In genomic region chr2:1698188-1698945, GRCh38 we compare ENCODE assay signal across 21 cellular contexts. TPM values are rescaled to one million over a fixed set of nuclear protein-coding genes. Genes with fewer than 3 reads are reported as not detected.
A peak's percentile ranks its signal among the peaks of the same experiment; 100 is the strongest.
DNase-seq lines count a peak whose midpoint lies in the region; ATAC-seq and TF ChIP-seq lines count a peak whose summit lies in the region.
"Had no signal": no experiment of that assay in that cellular context is flagged by ENCODE, and none has a peak within 500 bp of the region (broad histone marks: within the 10 kb centered on the region; RNA-seq: fewer than 3 reads in every experiment).

No MANE protein-coding gene starts in this region.

- 47% methylated on average over 10 of the region's 10 CpGs for WGBS in right cardiac atrium

- intact Hi-C loops in right cardiac atrium (cut with DNase I) = no loop called here

- no peak overlapping the region for H3K9ac ChIP-seq in SK-N-MC (ENCODE audit: insufficient read length)
- H3K9ac ChIP-seq: parathyroid adenoma had no signal

- DNase-seq in DMS79 treated with DMSO at 0.1 percent for 48 hours (lab: John Stamatoyannopoulos, UW) (peak; percentile 94), SK-N-MC (ENCODE audit: low read depth, low spot score) (no peak), right cardiac atrium (no peak), osteocyte (ENCODE audit: extremely low spot score, unreplicated experiment) (no peak), activated gamma-delta T cell (lab: John Stamatoyannopoulos, UW) (no peak), DMS53 (lab: John Stamatoyannopoulos, UW) (no peak)
- DNase-seq: ACHN; activated CD8-positive, alpha-beta T cell treated with anti-CD3 and anti-CD28 coated beads for 36 hours; activated T-cell treated with anti-CD3 and anti-CD28 coated beads, Interleukin-2, amount 50 U/mL, for 72 hours; CD4-positive, CD25-positive, alpha-beta regulatory T cell; central memory CD4-positive, alpha-beta T cell; effector memory CD4-positive, alpha-beta T cell; heart right ventricle; KG1; NCI-H2171 treated with DMSO at 0.1 percent for 48 hours; RPMI8226; uterus had no signal

- no peaks in the 10 kb centered on the region for H3K36me3 ChIP-seq in SK-N-MC (ENCODE audit: insufficient read depth, low read length)
- H3K36me3 ChIP-seq: heart right ventricle, uterus had no signal

- peaks cover 4% of the 10 kb centered on the region for H3K4me1 ChIP-seq in right cardiac atrium (ENCODE audit: control insufficient read depth, insufficient read depth, low read length)
- H3K4me1 ChIP-seq: parathyroid adenoma, uterus had no signal

- peaks cover 11% of the 10 kb centered on the region for H3K36me3 Mint-ChIP-seq in osteocyte (ENCODE audit: unreplicated experiment)
- H3K36me3 Mint-ChIP-seq: CD4-positive, CD25-positive, alpha-beta regulatory T cell; stimulated activated effector memory CD8-positive, alpha-beta T cell treated with anti-CD3 and anti-CD28 coated beads, Interleukin-12 subunit alpha, Interleukin-12 subunit beta, amount 100 ng/mL, for 72 hours had no signal

- no peaks in the 10 kb centered on the region for H3K9me3 Mint-ChIP-seq in osteocyte (ENCODE audit: unreplicated experiment)
- H3K9me3 Mint-ChIP-seq: activated CD8-positive, alpha-beta T cell treated with anti-CD3 and anti-CD28 coated beads for 36 hours had no signal

- ATAC-seq in right cardiac atrium (peak; percentile 37 to 71), GM21526 (IDR thresholded peaks at IDR 0.05; ENCODE audit: low FRiP score, unreplicated experiment) (no peak), GM18502 (IDR thresholded peaks at IDR 0.05; ENCODE audit: poor library complexity, unreplicated experiment) (no peak)
- ATAC-seq: activated CD8-positive, alpha-beta T cell treated with anti-CD3 and anti-CD28 coated beads for 36 hours; activated T-cell treated with anti-CD3 and anti-CD28 coated beads, Interleukin-2, amount 50 U/mL, for 72 hours; stimulated activated effector memory CD8-positive, alpha-beta T cell treated with anti-CD3 and anti-CD28 coated beads, Interleukin-12 subunit alpha, Interleukin-12 subunit beta, amount 100 ng/mL, for 72 hours had no signal

- no peaks in the 10 kb centered on the region for H3K27me3 ChIP-seq in right cardiac atrium (ENCODE audit: control insufficient read depth, insufficient read depth)
- H3K27me3 ChIP-seq: heart right ventricle, uterus had no signal

- peak overlapping the region; percentile 6; the same call in 1 of the 2 replicates for H3K4me3 ChIP-seq in SK-N-MC
- no peak overlapping the region for H3K4me3 ChIP-seq in right cardiac atrium (ENCODE audit: low read length)
- H3K4me3 ChIP-seq: heart right ventricle, uterus had no signal

- H3K27ac ChIP-seq in SK-N-MC (peak overlapping the region; percentile 57), right cardiac atrium (ENCODE audit: low read length) (no peak overlapping the region)
- H3K27ac ChIP-seq: parathyroid adenoma, uterus had no signal

- H3K9me3 ChIP-seq in SK-N-MC (ENCODE audit: low read depth, low read length) (no peaks in the 10 kb centered on the region), right cardiac atrium (ENCODE audit: control insufficient read depth, low read length) (no peaks in the 10 kb centered on the region)
- H3K9me3 ChIP-seq: uterus had no signal

- no peaks in the 10 kb centered on the region for H3K27me3 Mint-ChIP-seq in osteocyte (ENCODE audit: unreplicated experiment)
- H3K27me3 Mint-ChIP-seq: CD4-positive, CD25-positive, alpha-beta regulatory T cell had no signal

- H3K27ac Mint-ChIP-seq in osteocyte (ENCODE audit: unreplicated experiment) = peak overlapping the region; percentile 11
- H3K27ac Mint-ChIP-seq: activated CD8-positive, alpha-beta T cell treated with anti-CD3 and anti-CD28 coated beads for 36 hours; activated T-cell treated with anti-CD3 and anti-CD28 coated beads, Interleukin-2, amount 50 U/mL, for 72 hours; CD4-positive, CD25-positive, alpha-beta regulatory T cell; stimulated activated effector memory CD8-positive, alpha-beta T cell treated with anti-CD3 and anti-CD28 coated beads, Interleukin-12 subunit alpha, Interleukin-12 subunit beta, amount 100 ng/mL, for 72 hours had no signal

- H3K4me1 Mint-ChIP-seq in osteocyte (ENCODE audit: unreplicated experiment) = peaks cover 44% of the 10 kb centered on the region
- H3K4me1 Mint-ChIP-seq: CD4-positive, CD25-positive, alpha-beta regulatory T cell; stimulated activated effector memory CD8-positive, alpha-beta T cell treated with anti-CD3 and anti-CD28 coated beads, Interleukin-12 subunit alpha, Interleukin-12 subunit beta, amount 100 ng/mL, for 72 hours had no signal

- no peak for TF ChIP-seq CTCF in osteocyte (IDR thresholded peaks at IDR 0.05)

- no peak overlapping the region for H3K4me3 Mint-ChIP-seq in osteocyte (ENCODE audit: unreplicated experiment)
- H3K4me3 Mint-ChIP-seq: activated CD8-positive, alpha-beta T cell treated with anti-CD3 and anti-CD28 coated beads for 36 hours; activated T-cell treated with anti-CD3 and anti-CD28 coated beads, Interleukin-2, amount 50 U/mL, for 72 hours; CD4-positive, CD25-positive, alpha-beta regulatory T cell; stimulated activated effector memory CD8-positive, alpha-beta T cell treated with anti-CD3 and anti-CD28 coated beads, Interleukin-12 subunit alpha, Interleukin-12 subunit beta, amount 100 ng/mL, for 72 hours had no signal

RNA-seq across cellular contexts. Expression of gene PXDN, which starts 45.9 kb away (rescaled TPM):
- 10 to 100 TPM; 13.7 to 40.7 (median 22.2) TPM for total RNA-seq in right cardiac atrium
- 7.6 TPM for polyA plus RNA-seq in right cardiac atrium
- total RNA-seq in osteocyte = 459 and 488 TPM in 2 replicates
- polyA plus RNA-seq: CD4-positive, CD25-positive, alpha-beta regulatory T cell had no signal

Comparison
In these comparisons a context has a peak if more than half of its experiments do, and no peak if none do; other contexts are left out.
1. ATAC-seq: peak in right cardiac atrium (2 of 2); none in GM21526 (single experiment) and GM18502 (single experiment).
2. RNA of gene PXDN, which starts 45.9 kb away (total RNA-seq): 459 to 488 TPM in osteocyte; 13.7 to 40.7 TPM in right cardiac atrium; every median in the first group is over 10 times any median in the second.